1 cellular context compared by ENCODE assay signal in genomic region chr2:219111375-219112069, GRCh38.
TF ChIP-seq lines count a peak whose summit lies in the region.

No MANE protein-coding gene starts in this region.

TF ChIP-seq in HepG2, 621 proteins besides CTCF, POLR2A, EP300 and RAD21 (continued from another document and continues in another):
- TF ChIP-seq ZBTB33 (CRISPR knock-in tag; IDR thresholded peaks at IDR 0.05) (no peak), TGIF2 (CRISPR knock-in tag; IDR thresholded peaks at IDR 0.05) (no peak), ZNF562 (CRISPR knock-in tag; IDR thresholded peaks at IDR 0.05; ENCODE audit: borderline replicate concordance) (no peak), XBP1 (CRISPR knock-in tag; IDR thresholded peaks at IDR 0.05) (no peak), YEATS4 (CRISPR knock-in tag; IDR thresholded peaks at IDR 0.05; ENCODE audit: borderline replicate concordance) (peak; percentile 64; the same call in 1 of the 2 replicates), SOX6 (IDR thresholded peaks at IDR 0.05) (no peak), SOX6 (CRISPR knock-in tag; IDR thresholded peaks at IDR 0.05) (peak; percentile 98), ZNF513 (CRISPR knock-in tag; conservative IDR thresholded peaks at IDR 0.05) (no peak), TMF1 (CRISPR knock-in tag; IDR thresholded peaks at IDR 0.05; ENCODE audit: low read depth) (no peak), HDAC2 (CRISPR knock-in tag; IDR thresholded peaks at IDR 0.05) (peak; percentile 87), STAT5B (CRISPR knock-in tag; IDR thresholded peaks at IDR 0.05) (no peak), ZNF709 (CRISPR knock-in tag; IDR thresholded peaks at IDR 0.05) (no peak), CREBL2 (CRISPR knock-in tag; IDR thresholded peaks at IDR 0.05; ENCODE audit: borderline replicate concordance) (no peak), EEA1 (CRISPR knock-in tag; IDR thresholded peaks at IDR 0.05; ENCODE audit: borderline replicate concordance) (no peak), MLXIP (CRISPR knock-in tag; IDR thresholded peaks at IDR 0.05; ENCODE audit: borderline replicate concordance) (peak; percentile 84; the same call in 1 of the 2 replicates), FOXO1 (CRISPR knock-in tag; IDR thresholded peaks at IDR 0.05) (peak; percentile 91), MTF2 (CRISPR knock-in tag; IDR thresholded peaks at IDR 0.05; ENCODE audit: borderline replicate concordance) (no peak), GPN1 (CRISPR knock-in tag; IDR thresholded peaks at IDR 0.05; ENCODE audit: borderline replicate concordance) (no peak), ZBTB26 (CRISPR knock-in tag; IDR thresholded peaks at IDR 0.05; ENCODE audit: borderline replicate concordance) (peak; percentile 17; the same call in 1 of the 2 replicates), SMAD9 (CRISPR knock-in tag; IDR thresholded peaks at IDR 0.05) (no peak), THAP8 (CRISPR knock-in tag; IDR thresholded peaks at IDR 0.05; ENCODE audit: borderline replicate concordance) (no peak), U2AF2 (IDR thresholded peaks at IDR 0.05; ENCODE audit: low read depth, low read length) (no peak), ARID3A (IDR thresholded peaks at IDR 0.05; ENCODE audit: low read depth, low read length) (peak; percentile 67; the same call in 1 of the 2 replicates), ZNF614 (CRISPR knock-in tag; IDR thresholded peaks at IDR 0.05; ENCODE audit: borderline replicate concordance) (peak; percentile 88), TERF1 (CRISPR knock-in tag; IDR thresholded peaks at IDR 0.05) (no peak), E2F1 (CRISPR knock-in tag; IDR thresholded peaks at IDR 0.05) (no peak), NR2C2 (CRISPR knock-in tag; IDR thresholded peaks at IDR 0.05; ENCODE audit: borderline replicate concordance) (peak; percentile 61; the same call in 1 of the 2 replicates), ZSCAN5A (CRISPR knock-in tag; IDR thresholded peaks at IDR 0.05; ENCODE audit: borderline replicate concordance) (peak; percentile 93; the same call in 1 of the 2 replicates), PPARG (CRISPR knock-in tag; conservative IDR thresholded peaks at IDR 0.05) (peak; percentile 85), GPBP1L1 (CRISPR knock-in tag; IDR thresholded peaks at IDR 0.05) (no peak), THAP9 (CRISPR knock-in tag; IDR thresholded peaks at IDR 0.05; ENCODE audit: borderline replicate concordance) (peak; percentile 53; the same call in 1 of the 2 replicates), JUN (CRISPR knock-in tag; IDR thresholded peaks at IDR 0.05) (no peak)
